In the genomic region with DNA sequence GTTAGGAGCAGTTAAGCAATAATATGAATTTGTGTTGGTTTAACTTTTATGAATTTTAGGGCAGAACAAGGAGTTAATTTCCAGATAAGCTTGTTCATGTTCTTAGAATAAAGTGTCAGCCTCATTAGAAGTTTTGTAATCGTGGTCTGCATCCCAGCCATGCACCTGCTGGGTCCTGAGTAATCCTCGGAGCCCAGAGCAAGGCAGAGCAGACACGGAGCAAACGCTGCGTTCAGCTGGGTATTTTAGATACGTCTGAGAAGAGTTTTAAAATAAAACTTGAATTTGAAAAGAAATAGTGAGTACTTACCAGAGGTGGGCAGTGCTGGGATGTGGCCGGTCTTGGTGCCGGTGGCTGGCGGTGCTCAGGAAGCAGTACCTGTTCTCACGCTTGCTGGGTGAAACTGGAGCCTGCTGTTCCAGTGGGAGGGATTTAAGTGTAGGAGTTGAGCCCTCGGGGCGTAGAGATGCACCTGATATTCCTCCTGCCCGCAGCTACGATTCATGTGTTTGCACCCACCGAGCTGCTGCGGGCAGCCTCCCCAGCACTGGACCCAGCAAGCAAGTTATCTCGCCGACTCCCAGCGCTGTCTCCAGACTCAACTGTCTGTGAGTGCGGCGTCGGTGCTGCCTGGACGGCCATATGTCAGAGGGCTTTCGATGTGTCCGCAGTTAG, we compare ENCODE assay signal across 1 cellular context.
TF ChIP-seq lines count a peak whose summit lies in the region.

A gene (minus strand): TSS at position 406 of the 676 bp plus-strand sequence. CDS start 7,568 bp downstream, outside the sequence.

TF ChIP-seq in HCT116, 20 proteins besides CTCF, POLR2A, EP300 and RAD21 (continued from another document):
- TF ChIP-seq EZH2 (IDR thresholded peaks at IDR 0.05) (no peak), ELF1 (IDR thresholded peaks at IDR 0.05; ENCODE audit: borderline replicate concordance, low read depth) (no peak), POLR2AphosphoS5 (IDR thresholded peaks at IDR 0.05; ENCODE audit: low read depth, low read length) (no peak)
- TF ChIP-seq, protein P1, sequence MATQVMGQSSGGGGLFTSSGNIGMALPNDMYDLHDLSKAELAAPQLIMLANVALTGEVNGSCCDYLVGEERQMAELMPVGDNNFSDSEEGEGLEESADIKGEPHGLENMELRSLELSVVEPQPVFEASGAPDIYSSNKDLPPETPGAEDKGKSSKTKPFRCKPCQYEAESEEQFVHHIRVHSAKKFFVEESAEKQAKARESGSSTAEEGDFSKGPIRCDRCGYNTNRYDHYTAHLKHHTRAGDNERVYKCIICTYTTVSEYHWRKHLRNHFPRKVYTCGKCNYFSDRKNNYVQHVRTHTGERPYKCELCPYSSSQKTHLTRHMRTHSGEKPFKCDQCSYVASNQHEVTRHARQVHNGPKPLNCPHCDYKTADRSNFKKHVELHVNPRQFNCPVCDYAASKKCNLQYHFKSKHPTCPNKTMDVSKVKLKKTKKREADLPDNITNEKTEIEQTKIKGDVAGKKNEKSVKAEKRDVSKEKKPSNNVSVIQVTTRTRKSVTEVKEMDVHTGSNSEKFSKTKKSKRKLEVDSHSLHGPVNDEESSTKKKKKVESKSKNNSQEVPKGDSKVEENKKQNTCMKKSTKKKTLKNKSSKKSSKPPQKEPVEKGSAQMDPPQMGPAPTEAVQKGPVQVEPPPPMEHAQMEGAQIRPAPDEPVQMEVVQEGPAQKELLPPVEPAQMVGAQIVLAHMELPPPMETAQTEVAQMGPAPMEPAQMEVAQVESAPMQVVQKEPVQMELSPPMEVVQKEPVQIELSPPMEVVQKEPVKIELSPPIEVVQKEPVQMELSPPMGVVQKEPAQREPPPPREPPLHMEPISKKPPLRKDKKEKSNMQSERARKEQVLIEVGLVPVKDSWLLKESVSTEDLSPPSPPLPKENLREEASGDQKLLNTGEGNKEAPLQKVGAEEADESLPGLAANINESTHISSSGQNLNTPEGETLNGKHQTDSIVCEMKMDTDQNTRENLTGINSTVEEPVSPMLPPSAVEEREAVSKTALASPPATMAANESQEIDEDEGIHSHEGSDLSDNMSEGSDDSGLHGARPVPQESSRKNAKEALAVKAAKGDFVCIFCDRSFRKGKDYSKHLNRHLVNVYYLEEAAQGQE (IDR thresholded peaks at IDR 0.05; ENCODE audit: low read depth): no peak
